22 cellular contexts compared by ENCODE assay signal in the genomic region with DNA sequence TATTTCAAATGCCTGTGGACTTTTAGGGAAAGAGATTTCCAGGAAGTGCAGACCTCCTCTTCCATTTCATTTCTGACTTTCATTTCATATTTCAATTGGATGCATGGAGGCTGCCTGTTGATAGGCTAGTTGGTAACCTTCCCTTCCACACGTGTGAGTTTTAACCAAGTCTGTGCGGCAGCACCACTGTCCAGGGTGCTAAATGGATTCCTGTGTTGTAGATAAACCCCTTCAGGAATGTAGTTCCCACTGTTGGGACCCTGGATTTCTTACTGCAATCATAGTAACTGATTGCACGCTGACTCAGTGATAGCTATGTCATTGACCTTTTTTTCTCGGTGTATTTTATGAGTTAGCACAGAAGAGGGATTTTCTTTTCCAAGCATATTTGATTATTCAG. TPM values are rescaled to one million over a fixed set of nuclear protein-coding genes. Genes with fewer than 3 reads are reported as not detected.
DNase-seq lines count a peak whose midpoint lies in the region; ATAC-seq, FAIRE-seq and TF ChIP-seq lines count a peak whose summit lies in the region.
"Had no signal": no experiment of that assay in that cellular context is flagged by ENCODE, and none has a peak within 500 bp of the region (broad histone marks: within the 10 kb centered on the region; RNA-seq: fewer than 3 reads in every experiment).

No MANE protein-coding gene starts in this region.

- H3F3A ChIP-seq in GM23248 (ENCODE audit: insufficient read depth), result no peaks in the 10 kb centered on the region

- no peak overlapping the region for H2BK120ac ChIP-seq in trophoblast cell (ENCODE audit: insufficient read depth, low read length, poor library complexity)

- no peaks in the 10 kb centered on the region for H3K79me1 ChIP-seq in trophoblast cell (ENCODE audit: low read length)

- no peaks in the 10 kb centered on the region for H3K9me2 ChIP-seq in GM23248 (ENCODE audit: insufficient read depth)

- no peak overlapping the region for H3K4me3 ChIP-seq in GM23248
- no peak overlapping the region for H3K4me3 ChIP-seq in astrocyte (ENCODE audit: insufficient read depth, low read depth, low read length)
- H3K4me3 ChIP-seq in fibroblast of pulmonary artery (replicated peaks; ENCODE audit: low read depth, low read length), result no peak overlapping the region
- H3K4me3 ChIP-seq in trophoblast cell (ENCODE audit: low read depth, low read length), result no peak overlapping the region
- H3K4me3 ChIP-seq: BLaER1, lower lobe of right lung had no signal

- no peak for FAIRE-seq in astrocyte (lab: Jason Lieb, UNC)
- FAIRE-seq: H54, small intestine had no signal

- H3K27ac Mint-ChIP-seq in astrocyte (ENCODE audit: unreplicated experiment), result no peak overlapping the region
- H3K27ac Mint-ChIP-seq in activated CD8-positive, alpha-beta T cell treated with anti-CD3 and anti-CD28 coated beads, Interleukin-2, amount 10 ng/mL, durations not matched to agents 7 days and 5 days, result no peak overlapping the region
- H3K27ac Mint-ChIP-seq: activated CD4-positive, alpha-beta memory T cell treated with anti-CD3 and anti-CD28 coated beads for 36 hours; activated naive CD4-positive, alpha-beta T cell treated with anti-CD3 and anti-CD28 coated beads, Interleukin-2, amount 50 U/mL, for 72 hours had no signal

- no peak overlapping the region for H3K4me2 ChIP-seq in GM23248 (ENCODE audit: unreplicated experiment)
- H3K4me2 ChIP-seq in astrocyte (ENCODE audit: low read length), result no peak overlapping the region
- no peak overlapping the region for H3K4me2 ChIP-seq in trophoblast cell (ENCODE audit: low read length)
- H3K4me2 ChIP-seq: BLaER1 had no signal

- peak; percentile 20 for DNase-seq in GM23248
- peak; percentile 43 for DNase-seq in astrocyte (ENCODE audit: low read depth)
- DNase-seq in fibroblast of pulmonary artery (ENCODE audit: low read depth), result peak; percentile 71
- DNase-seq in trophoblast cell, result peak; percentile 2 to 57
- no peak for DNase-seq in activated CD8-positive, alpha-beta T cell treated with anti-CD3 and anti-CD28 coated beads, Interleukin-2, amount 10 ng/mL, durations not matched to agents 7 days and 5 days
- DNase-seq in NCI-H748 treated with DMSO at 0.1 percent for 48 hours (lab: John Stamatoyannopoulos, UW), result no peak
- DNase-seq: activated CD4-positive, alpha-beta memory T cell treated with anti-CD3 and anti-CD28 coated beads for 36 hours; activated T-cell treated with anti-CD3 and anti-CD28 coated beads, Interleukin-2, amount 50 U/mL, for 4 hours; central memory CD4-positive, alpha-beta T cell; effector CD8-positive, alpha-beta T cell; lower lobe of right lung; naive B cell; NCI-H345; small intestine; stimulated activated CD4-positive, alpha-beta T cell treated with anti-CD3 and anti-CD28 coated beads, Interleukin-4, amount 100 ng/mL, for 24 hours; substantia nigra; T-helper 1 cell had no signal

- no peak for ATAC-seq in HG02763 (IDR thresholded peaks at IDR 0.05; ENCODE audit: unreplicated experiment)
- no peak for ATAC-seq in activated CD8-positive, alpha-beta T cell treated with anti-CD3 and anti-CD28 coated beads, Interleukin-2, amount 10 ng/mL, durations not matched to agents 7 days and 5 days
- ATAC-seq: activated naive CD4-positive, alpha-beta T cell treated with anti-CD3 and anti-CD28 coated beads, Interleukin-2, amount 50 U/mL, for 72 hours; activated T-cell treated with anti-CD3 and anti-CD28 coated beads, Interleukin-2, amount 50 U/mL, for 4 hours; lower lobe of right lung had no signal

- H3K27me3 ChIP-seq in GM23248 (replicated peaks; ENCODE audit: insufficient read depth) (no peaks in the 10 kb centered on the region), astrocyte (ENCODE audit: insufficient read depth, low read length) (no peaks in the 10 kb centered on the region), trophoblast cell (ENCODE audit: insufficient read depth, low read length) (no peaks in the 10 kb centered on the region)
- H3K27me3 ChIP-seq: BLaER1 had no signal

- H3K27ac ChIP-seq in GM23248, result no peak overlapping the region
- H3K27ac ChIP-seq in astrocyte (ENCODE audit: low read depth, low read length), result no peak overlapping the region
- H3K27ac ChIP-seq in trophoblast cell (ENCODE audit: low read depth, low read length), result no peak overlapping the region
- H3K27ac ChIP-seq: BLaER1, lower lobe of right lung, VCaP had no signal

- no peak overlapping the region for H2AK5ac ChIP-seq in trophoblast cell (ENCODE audit: low read length)

- no peak overlapping the region for H4K91ac ChIP-seq in trophoblast cell (ENCODE audit: low read depth, low read length)

- no peak overlapping the region for H2BK5ac ChIP-seq in trophoblast cell (ENCODE audit: low read depth, low read length, poor library complexity)

- WGBS in GM23248 (ENCODE audit: low coverage in 1 of 2, low lambda C conversion rate in 2 of 2, missing lambda C conversion rate in 2 of 2), 2 experiments, result 74 to 75% methylated on average over 4 of the region's 4 CpGs
- WGBS in trophoblast cell (ENCODE audit: extremely low coverage, insufficient coverage, insufficient read length), result no CpG with 5 or more reads among the region's 4 CpGs

- H3K27me3 Mint-ChIP-seq in astrocyte (ENCODE audit: low read depth, unreplicated experiment), result no peaks in the 10 kb centered on the region
- no peaks in the 10 kb centered on the region for H3K27me3 Mint-ChIP-seq in activated CD8-positive, alpha-beta T cell treated with anti-CD3 and anti-CD28 coated beads, Interleukin-2, amount 10 ng/mL, durations not matched to agents 7 days and 5 days (ENCODE audit: low read depth)
- H3K27me3 Mint-ChIP-seq: activated CD4-positive, alpha-beta memory T cell treated with anti-CD3 and anti-CD28 coated beads for 36 hours; naive B cell had no signal

- H3K9me3 Mint-ChIP-seq in astrocyte (ENCODE audit: unreplicated experiment), result no peaks in the 10 kb centered on the region
- no peaks in the 10 kb centered on the region for H3K9me3 Mint-ChIP-seq in activated CD8-positive, alpha-beta T cell treated with anti-CD3 and anti-CD28 coated beads, Interleukin-2, amount 10 ng/mL, durations not matched to agents 7 days and 5 days (ENCODE audit: insufficient read depth)
- H3K9me3 Mint-ChIP-seq: activated CD4-positive, alpha-beta memory T cell treated with anti-CD3 and anti-CD28 coated beads for 36 hours; activated naive CD4-positive, alpha-beta T cell treated with anti-CD3 and anti-CD28 coated beads, Interleukin-2, amount 50 U/mL, for 72 hours; activated T-cell treated with anti-CD3 and anti-CD28 coated beads, Interleukin-2, amount 50 U/mL, for 4 hours; naive B cell had no signal

- CTCF ChIA-PET in activated CD8-positive, alpha-beta T cell treated with anti-CD3 and anti-CD28 coated beads, Interleukin-2, amount 10 ng/mL, durations not matched to agents 7 days and 5 days (lab: Charles Lee), result no interaction called here

- no peaks in the 10 kb centered on the region for H3K36me3 ChIP-seq in GM23248 (ENCODE audit: low read depth)
- no peaks in the 10 kb centered on the region for H3K36me3 ChIP-seq in astrocyte (ENCODE audit: insufficient read depth, low read length)
- H3K36me3 ChIP-seq in trophoblast cell (ENCODE audit: control insufficient read depth in 1 of 2, insufficient read depth in 2 of 2, low read length in 2 of 2), result no peaks in the 10 kb centered on the region
- H3K36me3 ChIP-seq: lower lobe of right lung had no signal

- H4K8ac ChIP-seq in trophoblast cell (ENCODE audit: low read depth, low read length), result no peak overlapping the region

- peaks cover 10% of the 10 kb centered on the region; the same call in 1 of the 2 replicates for H3K4me1 ChIP-seq in GM23248 (ENCODE audit: insufficient read depth)
- no peaks in the 10 kb centered on the region for H3K4me1 ChIP-seq in astrocyte (ENCODE audit: insufficient read depth, low read length)
- H3K4me1 ChIP-seq in trophoblast cell (ENCODE audit: control insufficient read depth in 1 of 2, insufficient read depth in 2 of 2, low read length in 2 of 2), result no peaks in the 10 kb centered on the region
- H3K4me1 ChIP-seq: BLaER1, lower lobe of right lung had no signal

- H3K4ac ChIP-seq in trophoblast cell (ENCODE audit: low read depth, low read length), result no peak overlapping the region

- POLR2A ChIA-PET in activated CD8-positive, alpha-beta T cell treated with anti-CD3 and anti-CD28 coated beads, Interleukin-2, amount 10 ng/mL, durations not matched to agents 7 days and 5 days (lab: Charles Lee), result no interaction called here

- no peak overlapping the region for H2AFZ ChIP-seq in GM23248
- H2AFZ ChIP-seq in astrocyte (ENCODE audit: low read depth, low read length), result no peak overlapping the region
- H2AFZ ChIP-seq in trophoblast cell (ENCODE audit: insufficient read depth, low read length, poor library complexity), result no peak overlapping the region

- H3K9me3 ChIP-seq in GM23248 (ENCODE audit: low read depth), result no peaks in the 10 kb centered on the region
- H3K9me3 ChIP-seq in astrocyte (ENCODE audit: insufficient read depth, low read depth, low read length), result no peaks in the 10 kb centered on the region
- no peaks in the 10 kb centered on the region for H3K9me3 ChIP-seq in trophoblast cell (ENCODE audit: insufficient read depth, low read depth, low read length)
- H3K9me3 ChIP-seq: BLaER1, lower lobe of right lung had no signal

- in situ Hi-C loops in GM23248 (cut with MboI), result loop anchor here (10.0 kb wide), 1 partner anchor 295 kb away; no protein-coding TSS in a partner anchor

- no peak overlapping the region for H2BK12ac ChIP-seq in trophoblast cell (ENCODE audit: low read length)

- no peaks in the 10 kb centered on the region for H3K79me2 ChIP-seq in GM23248 (ENCODE audit: insufficient read depth)
- H3K79me2 ChIP-seq in astrocyte (ENCODE audit: insufficient read depth, low read length), result peaks cover 6% of the 10 kb centered on the region
- H3K79me2 ChIP-seq in trophoblast cell (ENCODE audit: control insufficient read depth, insufficient read depth, low read length, poor library complexity), result no peaks in the 10 kb centered on the region

- no peaks in the 10 kb centered on the region for H4K20me1 ChIP-seq in GM23248 (ENCODE audit: insufficient read depth)
- H4K20me1 ChIP-seq in astrocyte (ENCODE audit: insufficient read depth, low read length), result peaks cover 27% of the 10 kb centered on the region

- H3K4me3 Mint-ChIP-seq in astrocyte (ENCODE audit: unreplicated experiment), result no peak overlapping the region
- H3K4me3 Mint-ChIP-seq in activated CD8-positive, alpha-beta T cell treated with anti-CD3 and anti-CD28 coated beads, Interleukin-2, amount 10 ng/mL, durations not matched to agents 7 days and 5 days, result no peak overlapping the region
- H3K4me3 Mint-ChIP-seq: activated CD4-positive, alpha-beta memory T cell treated with anti-CD3 and anti-CD28 coated beads for 36 hours; activated T-cell treated with anti-CD3 and anti-CD28 coated beads, Interleukin-2, amount 50 U/mL, for 4 hours; naive B cell had no signal

- H3K36me3 Mint-ChIP-seq in astrocyte (ENCODE audit: low read depth, unreplicated experiment), result no peaks in the 10 kb centered on the region
- H3K36me3 Mint-ChIP-seq in activated CD8-positive, alpha-beta T cell treated with anti-CD3 and anti-CD28 coated beads, Interleukin-2, amount 10 ng/mL, durations not matched to agents 7 days and 5 days (ENCODE audit: low read depth), result no peaks in the 10 kb centered on the region
- H3K36me3 Mint-ChIP-seq: activated naive CD4-positive, alpha-beta T cell treated with anti-CD3 and anti-CD28 coated beads, Interleukin-2, amount 50 U/mL, for 72 hours had no signal

- no peak for TF ChIP-seq CTCF in astrocyte (IDR thresholded peaks at IDR 0.05; ENCODE audit: insufficient read depth, low read depth, low read length)
- no peak for TF ChIP-seq CTCF in fibroblast of pulmonary artery (IDR thresholded peaks at IDR 0.05; ENCODE audit: low read length, missing control alignments)

- no peak overlapping the region for H3K18ac ChIP-seq in trophoblast cell (ENCODE audit: low read length)

- H3K14ac ChIP-seq in trophoblast cell (ENCODE audit: low read length), result no peak overlapping the region

- no peak overlapping the region for H4K12ac ChIP-seq in trophoblast cell (ENCODE audit: low read depth, low read length)

- H3K4me1 Mint-ChIP-seq in astrocyte (ENCODE audit: low read depth, unreplicated experiment), result peaks cover 21% of the 10 kb centered on the region
- no peaks in the 10 kb centered on the region for H3K4me1 Mint-ChIP-seq in activated CD8-positive, alpha-beta T cell treated with anti-CD3 and anti-CD28 coated beads, Interleukin-2, amount 10 ng/mL, durations not matched to agents 7 days and 5 days (ENCODE audit: low read depth)

- H3K9ac ChIP-seq in GM23248, result no peak overlapping the region
- H3K9ac ChIP-seq in astrocyte (ENCODE audit: low read length), result no peak overlapping the region
- no peak overlapping the region for H3K9ac ChIP-seq in trophoblast cell (ENCODE audit: low read length)
- H3K9ac ChIP-seq: BLaER1 had no signal

- H3K23ac ChIP-seq in trophoblast cell (ENCODE audit: low read length), result no peak overlapping the region

RNA-seq across cellular contexts. Expression of gene VPS50, which starts 17.6 kb away (rescaled TPM):
- 23.3 and 30.9 TPM in 2 replicates for total RNA-seq in GM23248 (2014; rRNA removed; shearing (Covaris generic))
- polyA plus RNA-seq in GM23248 (2016; fragmentation: Nextera tagmentation; extraction: Ambion mirVana), result 10.3 and 11.9 TPM in 2 replicates
- total RNA-seq in astrocyte, result 19.0 and 19.8 TPM in 2 replicates
- 10.8 and 11.4 TPM in 2 replicates for polyA plus RNA-seq in trophoblast cell (2013)
- total RNA-seq in activated CD8-positive, alpha-beta T cell treated with anti-CD3 and anti-CD28 coated beads, Interleukin-2, amount 10 ng/mL, durations not matched to agents 7 days and 5 days, result 10 to 100 TPM; 19.3 to 22.1 TPM

RNA-seq across cellular contexts. Expression of gene HEPACAM2, which starts 23.5 kb away (rescaled TPM):
- not detected in 2 replicates for total RNA-seq in GM23248 (2014; rRNA removed; shearing (Covaris generic))
- polyA plus RNA-seq in GM23248 (2016; fragmentation: Nextera tagmentation; extraction: Ambion mirVana), result not detected in 2 replicates
- not detected in 2 replicates for total RNA-seq in astrocyte
- polyA plus RNA-seq in trophoblast cell (2013), result 0.01 TPM in 1 of 2 replicates, not detected in the other
- not detected for total RNA-seq in activated CD8-positive, alpha-beta T cell treated with anti-CD3 and anti-CD28 coated beads, Interleukin-2, amount 10 ng/mL, durations not matched to agents 7 days and 5 days
- total RNA-seq: activated T-cell treated with anti-CD3 and anti-CD28 coated beads, Interleukin-2, amount 50 U/mL, for 4 hours had no signal

Comparison
In these comparisons a context has a peak if more than half of its experiments do, and no peak if none do; other contexts are left out.
1. DNase-seq: peak in GM23248 (single experiment), astrocyte (single experiment), fibroblast of pulmonary artery (single experiment) and trophoblast cell (2 of 2); none in activated CD8-positive, alpha-beta T cell treated with anti-CD3 and anti-CD28 coated beads, Interleukin-2, amount 10 ng/mL, durations not matched to agents 7 days and 5 days (single experiment) and NCI-H748 treated with DMSO at 0.1 percent for 48 hours (single experiment).